Comparison of ENCODE assay signal across 8 cellular contexts in genomic region chr15:45200799-45201556, GRCh38. TPM values are rescaled to one million over a fixed set of nuclear protein-coding genes. Genes with fewer than 3 reads are reported as not detected.
A peak's percentile ranks its signal among the peaks of the same experiment; 100 is the strongest.
DNase-seq lines count a peak whose midpoint lies in the region; ATAC-seq and TF ChIP-seq lines count a peak whose summit lies in the region.

No MANE protein-coding gene starts in this region.

- peak overlapping the region; percentile 67 for H3K9ac ChIP-seq in HUES48 (ENCODE audit: low read depth, low read length)

- no peak for TF ChIP-seq CTCF in esophagus muscularis mucosa (IDR thresholded peaks at IDR 0.05)

- intact Hi-C loops in esophagus muscularis mucosa (cut with DNase I) = loop anchor here (2.0 kb wide), 1 partner anchor 78 kb away; no protein-coding TSS in a partner anchor

- ATAC-seq in GM18511 (IDR thresholded peaks at IDR 0.05; ENCODE audit: unreplicated experiment) (peak; percentile 21), HG03439 (IDR thresholded peaks at IDR 0.05; ENCODE audit: unreplicated experiment) (no peak)

- H3K27me3 ChIP-seq in HUES48 (ENCODE audit: control insufficient read depth, insufficient read depth, low read length) (no peaks in the 10 kb centered on the region; the same call in 1 of the 2 replicates), esophagus muscularis mucosa (no peaks in the 10 kb centered on the region), muscle layer of duodenum (ENCODE audit: low read depth, low read length) (no peaks in the 10 kb centered on the region)

- H3K36me3 ChIP-seq in HUES48 (ENCODE audit: control insufficient read depth, insufficient read depth, low read length) (no peaks in the 10 kb centered on the region), esophagus muscularis mucosa (no peaks in the 10 kb centered on the region), muscle layer of duodenum (ENCODE audit: control insufficient read depth in 1 of 2, insufficient read depth in 2 of 2, low read length in 2 of 2) (no peaks in the 10 kb centered on the region)

- peak overlapping the region; percentile 90 for H3K27ac ChIP-seq in HUES48 (ENCODE audit: low read depth, low read length)
- peak overlapping the region; percentile 89 to 99 (median 94) for H3K27ac ChIP-seq in esophagus muscularis mucosa (replicated peaks in 1 of 4)
- H3K27ac ChIP-seq in muscle layer of duodenum (ENCODE audit: low read length) = peak overlapping the region; percentile 99

- H3K4me3 ChIP-seq in HUES48 (ENCODE audit: low read depth, low read length) (peak overlapping the region; percentile 92), esophagus muscularis mucosa (peak overlapping the region; percentile 69 to 80 (median 72)), muscle layer of duodenum (ENCODE audit: low read depth in 1 of 2, low read length in 2 of 2) (peak overlapping the region; percentile 86 to 92)

- H3K9me3 ChIP-seq in HUES48 (ENCODE audit: control insufficient read depth, insufficient read depth, low read length) (no peaks in the 10 kb centered on the region), esophagus muscularis mucosa (no peaks in the 10 kb centered on the region), muscle layer of duodenum (ENCODE audit: control insufficient read depth in 1 of 2, low read length in 2 of 2) (no peaks in the 10 kb centered on the region)

- no peak for TF ChIP-seq EP300 in esophagus muscularis mucosa (IDR thresholded peaks at IDR 0.05)

- 11% methylated on average over 21 of the region's 34 CpGs for WGBS in esophagus muscularis mucosa

- H3K4me1 ChIP-seq in HUES48 (ENCODE audit: control insufficient read depth, insufficient read depth, low read length) (0 out of 2 replicates have a peak, but pooled peaks cover 6% of the 10 kb centered on the region), esophagus muscularis mucosa (peaks cover 7 to 16% (median 12%) of the 10 kb centered on the region in 4 donors), muscle layer of duodenum (ENCODE audit: control insufficient read depth in 1 of 2, insufficient read depth in 2 of 2, low read length in 2 of 2) (peaks cover 0 to 6% of the 10 kb centered on the region in 2 donors)

- DNase-seq in OCI-M1 (lab: John Stamatoyannopoulos, UW) = peak; percentile 96
- peak; percentile 83 for DNase-seq in activated T-cell treated with anti-CD3 and anti-CD28 coated beads for 48 hours (ENCODE audit: low read depth)
- DNase-seq in esophagus muscularis mucosa (ENCODE audit: extremely low spot score) = peak; percentile 96
- peak; percentile 59 to 61 for DNase-seq in stimulated activated CD8-positive, alpha-beta memory T cell treated with anti-CD3 and anti-CD28 coated beads, Interleukin-7, amount 100 ng/mL, for 4 hours (ENCODE audit: low read depth in 2 of 2)

- no peak for TF ChIP-seq POLR2A in esophagus muscularis mucosa (IDR thresholded peaks at IDR 0.05; ENCODE audit: low read depth)

RNA-seq across cellular contexts. Expression of gene SHF, which starts 13.2 kb away (rescaled TPM):
- 10 to 100 TPM in 2 of 4 donors, 1 to 10 TPM in 2; 4.6 to 15.4 (median 10.2) TPM for total RNA-seq in esophagus muscularis mucosa

RNA-seq across cellular contexts. Expression of gene SLC28A2, which starts 51.1 kb away (rescaled TPM):
- not detected for total RNA-seq in esophagus muscularis mucosa
